Comparison of ENCODE assay signal across 8 cellular contexts in the genomic region with DNA sequence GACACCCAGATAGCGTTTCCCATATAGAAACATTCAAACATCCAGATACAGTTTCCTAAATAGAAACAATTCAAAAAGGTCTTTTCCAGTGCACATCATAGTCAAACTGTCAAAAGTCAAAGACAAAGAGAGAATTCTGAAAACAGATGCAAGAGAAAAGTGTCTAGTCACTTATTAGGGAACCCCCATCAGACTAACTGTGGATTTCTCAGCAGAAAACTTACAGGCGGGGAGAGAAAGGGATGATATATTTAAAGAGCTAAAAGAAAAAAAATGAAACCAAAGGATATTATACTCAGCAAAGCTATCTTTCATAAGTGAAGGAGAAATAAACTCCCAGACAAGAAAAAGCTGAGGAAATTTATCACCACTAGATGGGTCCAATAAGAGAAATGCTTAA. TPM values are rescaled to one million over a fixed set of nuclear protein-coding genes. Genes with fewer than 3 reads are reported as not detected.
"Had no signal": no experiment of that assay in that cellular context is flagged by ENCODE, and none has a peak within 500 bp of the region (broad histone marks: within the 10 kb centered on the region; RNA-seq: fewer than 3 reads in every experiment).

No MANE protein-coding gene starts in this region.

- DNase-seq: GDM1, GF-D8 had no signal

- H3K4me3 ChIP-seq: GM12878 had no signal

- FAIRE-seq: G401.6, GM12878, GM12891, GM12892, GM19239 had no signal

- ATAC-seq: GM12878 had no signal

RNA-seq across cellular contexts. Expression of a gene that starts 22.3 kb away (rescaled TPM):
- total RNA-seq: G401 had no signal

RNA-seq across cellular contexts. Expression of a gene that starts 27.3 kb away (rescaled TPM):
- total RNA-seq: G401 had no signal
